In genomic region chr9:74753650-74754049, GRCh38 we compare ENCODE assay signal across 28 cellular contexts.
"Had no signal": no experiment of that assay in that cellular context is flagged by ENCODE, and none has a peak within 500 bp of the region (broad histone marks: within the 10 kb centered on the region; RNA-seq: fewer than 3 reads in every experiment).

No MANE protein-coding gene starts in this region.

- H3K9me3 ChIP-seq: ascending aorta, breast epithelium, colonic mucosa, esophagus squamous epithelium, gastroesophageal sphincter had no signal

- H3K27me3 ChIP-seq: ascending aorta, breast epithelium, cardiac muscle cell, colonic mucosa, esophagus squamous epithelium, gastroesophageal sphincter had no signal

- ATAC-seq: activated naive CD4-positive, alpha-beta T cell treated with anti-CD3 and anti-CD28 coated beads, Interleukin-2, amount 50 U/mL, for 72 hours; activated T-cell treated with anti-CD3 and anti-CD28 coated beads, Interleukin-2, amount 50 U/mL, for 72 hours; gastroesophageal sphincter; WTC11 had no signal

- H3K27ac ChIP-seq: ascending aorta, breast epithelium, cardiac muscle cell, colonic mucosa, esophagus squamous epithelium, gastroesophageal sphincter had no signal

- H3K4me3 ChIP-seq: ascending aorta, breast epithelium, cardiac muscle cell, colonic mucosa, esophagus squamous epithelium, gastroesophageal sphincter had no signal

- DNase-seq: activated CD4-positive, alpha-beta memory T cell treated with anti-CD3 and anti-CD28 coated beads, Interleukin-2, amount 10 ng/mL, durations not matched to agents 7 days and 5 days; activated CD4-positive, alpha-beta T cell treated with anti-CD3 and anti-CD28 coated beads for 1 hour; activated CD4-positive, alpha-beta T cell treated with anti-CD3 and anti-CD28 coated beads for 4 hours; activated CD4-positive, alpha-beta T cell treated with anti-CD3 and anti-CD28 coated beads, Interleukin-2, amount 10 ng/mL, durations not matched to agents 7 days and 5 days; activated CD4-positive, alpha-beta T cell treated with anti-CD3 and anti-CD28 coated beads, Interleukin-2, amount 50 U/mL, for 4 hours; activated CD8-positive, alpha-beta memory T cell treated with anti-CD3 and anti-CD28 coated beads, Interleukin-2, amount 50 U/mL, for 48 hours; activated gamma-delta T cell; activated naive CD4-positive, alpha-beta T cell; activated naive CD4-positive, alpha-beta T cell treated with anti-CD3 and anti-CD28 coated beads, Interleukin-2, amount 10 ng/mL, durations not matched to agents 7 days and 5 days; activated naive CD8-positive, alpha-beta T cell treated with anti-CD3 and anti-CD28 coated beads, Interleukin-2, amount 10 ng/mL, durations not matched to agents 7 days and 5 days; activated T-cell treated with anti-CD3 and anti-CD28 coated beads for 4 hours; activated T-cell treated with anti-CD3 and anti-CD28 coated beads, Interleukin-2, amount 50 U/mL, for 24 hours; activated T-cell treated with anti-CD3 and anti-CD28 coated beads, Interleukin-2, amount 50 U/mL, for 72 hours; central memory CD4-positive, alpha-beta T cell; cerebellar nuclear complex; colonic mucosa; effector CD8-positive, alpha-beta T cell; erythroblast; esophagus squamous epithelium; foreskin melanocyte; head of caudate nucleus; T-helper 2 cell had no signal

- H3K36me3 ChIP-seq: ascending aorta, breast epithelium, cardiac muscle cell, colonic mucosa, esophagus squamous epithelium, gastroesophageal sphincter had no signal
